Comparison of ENCODE assay signal across 1 cellular context in the genomic region with DNA sequence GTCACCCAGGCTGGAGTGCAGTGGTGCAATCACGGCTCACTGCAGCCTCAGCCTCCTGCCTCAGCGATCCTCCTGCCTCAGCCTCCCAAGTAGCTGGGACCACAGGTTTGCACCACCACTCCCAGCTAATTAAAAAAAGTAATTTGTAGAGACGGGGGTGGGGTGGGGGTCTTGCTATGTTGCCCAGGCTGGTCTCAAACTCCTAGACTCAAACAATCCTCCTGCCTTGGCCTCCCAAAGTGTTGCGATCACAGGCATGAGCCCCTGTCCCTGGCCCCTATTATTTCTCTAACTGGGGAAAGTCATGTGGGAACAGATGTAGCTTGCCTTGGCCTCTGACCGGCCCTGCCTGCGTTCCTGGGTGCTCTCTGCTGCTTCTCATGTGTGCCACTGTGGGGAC.
TF ChIP-seq lines count a peak whose summit lies in the region.

No MANE protein-coding gene starts in this region.

TF ChIP-seq in HepG2, 621 proteins besides CTCF, POLR2A, EP300 and RAD21:
- no peak for TF ChIP-seq PHF21A (CRISPR knock-in tag; IDR thresholded peaks at IDR 0.05)
- TF ChIP-seq, protein P1, sequence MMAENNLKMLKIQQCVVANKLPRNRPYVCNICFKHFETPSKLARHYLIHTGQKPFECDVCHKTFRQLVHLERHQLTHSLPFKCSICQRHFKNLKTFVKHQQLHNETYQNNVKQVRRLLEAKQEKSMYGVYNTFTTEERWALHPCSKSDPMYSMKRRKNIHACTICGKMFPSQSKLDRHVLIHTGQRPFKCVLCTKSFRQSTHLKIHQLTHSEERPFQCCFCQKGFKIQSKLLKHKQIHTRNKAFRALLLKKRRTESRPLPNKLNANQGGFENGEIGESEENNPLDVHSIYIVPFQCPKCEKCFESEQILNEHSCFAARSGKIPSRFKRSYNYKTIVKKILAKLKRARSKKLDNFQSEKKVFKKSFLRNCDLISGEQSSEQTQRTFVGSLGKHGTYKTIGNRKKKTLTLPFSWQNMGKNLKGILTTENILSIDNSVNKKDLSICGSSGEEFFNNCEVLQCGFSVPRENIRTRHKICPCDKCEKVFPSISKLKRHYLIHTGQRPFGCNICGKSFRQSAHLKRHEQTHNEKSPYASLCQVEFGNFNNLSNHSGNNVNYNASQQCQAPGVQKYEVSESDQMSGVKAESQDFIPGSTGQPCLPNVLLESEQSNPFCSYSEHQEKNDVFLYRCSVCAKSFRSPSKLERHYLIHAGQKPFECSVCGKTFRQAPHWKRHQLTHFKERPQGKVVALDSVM (CRISPR knock-in tag; IDR thresholded peaks at IDR 0.05): peak; percentile 79
